In genomic region chr7:151735854-151736402, GRCh38 we compare ENCODE assay signal across 9 cellular contexts.
A peak's percentile ranks its signal among the peaks of the same experiment; 100 is the strongest.
DNase-seq lines count a peak whose midpoint lies in the region; ATAC-seq, FAIRE-seq and TF ChIP-seq lines count a peak whose summit lies in the region.
"Had no signal": no experiment of that assay in that cellular context is flagged by ENCODE, and none has a peak within 500 bp of the region (broad histone marks: within the 10 kb centered on the region; RNA-seq: fewer than 3 reads in every experiment).

No MANE protein-coding gene starts in this region.

- no peak for TF ChIP-seq POLR2A in suprapubic skin (IDR thresholded peaks at IDR 0.05)

- H3K4me1 ChIP-seq in suprapubic skin, result peaks cover 14% of the 10 kb centered on the region
- no peaks in the 10 kb centered on the region for H3K4me1 ChIP-seq in small intestine (ENCODE audit: control insufficient read depth in 2 of 2, insufficient read depth in 1 of 2, low read depth in 1 of 2, low read length in 1 of 2)

- POLR2A ChIA-PET in activated CD8-positive, alpha-beta T cell treated with anti-CD3 and anti-CD28 coated beads, Interleukin-2, amount 10 ng/mL, durations not matched to agents 7 days and 5 days (lab: Charles Lee), result no interaction called here

- TF ChIP-seq EP300 in suprapubic skin (IDR thresholded peaks at IDR 0.05), result no peak

- CTCF ChIA-PET in activated CD8-positive, alpha-beta T cell treated with anti-CD3 and anti-CD28 coated beads, Interleukin-2, amount 10 ng/mL, durations not matched to agents 7 days and 5 days (lab: Charles Lee), result interaction anchor here (0.9 to 1.8 kb wide), 2 partner anchors 24 to 172 kb away, joined by 3 to 8 read pairs; no protein-coding TSS in a partner anchor

- WGBS in suprapubic skin, result 50% methylated on average over 15 of the region's 25 CpGs
- WGBS in small intestine, 3 donors, result 64 to 88% (median 84%) methylated on average over 25 of the region's 25 CpGs

- DNase-seq in DMS 273 (lab: John Stamatoyannopoulos, UW; ENCODE audit: unreplicated experiment), result peak; percentile 90
- no peak for DNase-seq in DMS 273 treated with DMSO at 0.1 percent for 48 hours (lab: John Stamatoyannopoulos, UW)
- no peak for DNase-seq in astrocyte of the spinal cord (ENCODE audit: low read depth, low spot score)
- peak; percentile 44 for DNase-seq in left kidney (ENCODE audit: low read depth, low spot score)
- DNase-seq in suprapubic skin (ENCODE audit: low spot score in 2 of 2), result no peak
- DNase-seq in activated CD8-positive, alpha-beta T cell treated with anti-CD3 and anti-CD28 coated beads, Interleukin-2, amount 10 ng/mL, durations not matched to agents 7 days and 5 days, result no peak
- no peak for DNase-seq in activated T-helper 1 cell treated with anti-CD3 and anti-CD28 coated beads, Interleukin-12 subunit alpha, Interleukin-12 subunit beta, Interleukin-2, Interleukin-4 antibody, amounts not matched to agents 30 ng/mL and 10 ng/mL and 1 ng/mL, durations not matched to agents 14 hours and 24 hours and 36 hours (ENCODE audit: low spot score)
- no peak for DNase-seq in small intestine
- DNase-seq: NCI-H1694 had no signal

- no peak overlapping the region for H3K27ac Mint-ChIP-seq in activated CD8-positive, alpha-beta T cell treated with anti-CD3 and anti-CD28 coated beads, Interleukin-2, amount 10 ng/mL, durations not matched to agents 7 days and 5 days
- H3K27ac Mint-ChIP-seq in activated T-helper 1 cell treated with anti-CD3 and anti-CD28 coated beads, Interleukin-12 subunit alpha, Interleukin-12 subunit beta, Interleukin-2, Interleukin-4 antibody, amounts not matched to agents 30 ng/mL and 10 ng/mL and 1 ng/mL, durations not matched to agents 14 hours and 24 hours and 36 hours, result no peak overlapping the region

- H3K4me3 ChIP-seq in astrocyte of the spinal cord (ENCODE audit: low read depth, low read length) (peak overlapping the region; percentile 18), suprapubic skin (peak overlapping the region; percentile 23), small intestine (ENCODE audit: low read depth in 1 of 2, low read length in 2 of 2) (no peak overlapping the region)

- in situ Hi-C loops in astrocyte of the spinal cord (cut with HindIII; ENCODE audit: low sequenced_read_pairs), result no loop called here

- peaks cover 2% of the 10 kb centered on the region for H3K36me3 Mint-ChIP-seq in activated CD8-positive, alpha-beta T cell treated with anti-CD3 and anti-CD28 coated beads, Interleukin-2, amount 10 ng/mL, durations not matched to agents 7 days and 5 days (ENCODE audit: low read depth)
- no peaks in the 10 kb centered on the region for H3K36me3 Mint-ChIP-seq in activated T-helper 1 cell treated with anti-CD3 and anti-CD28 coated beads, Interleukin-12 subunit alpha, Interleukin-12 subunit beta, Interleukin-2, Interleukin-4 antibody, amounts not matched to agents 30 ng/mL and 10 ng/mL and 1 ng/mL, durations not matched to agents 14 hours and 24 hours and 36 hours (ENCODE audit: low read depth)

- no peaks in the 10 kb centered on the region for H3K36me3 ChIP-seq in suprapubic skin
- H3K36me3 ChIP-seq in small intestine (ENCODE audit: control insufficient read depth in 2 of 2, insufficient read depth in 2 of 2, low read length in 2 of 2), result no peaks in the 10 kb centered on the region

- ATAC-seq in activated CD8-positive, alpha-beta T cell treated with anti-CD3 and anti-CD28 coated beads, Interleukin-2, amount 10 ng/mL, durations not matched to agents 7 days and 5 days, result no peak

- no peak overlapping the region for H3K4me3 Mint-ChIP-seq in activated CD8-positive, alpha-beta T cell treated with anti-CD3 and anti-CD28 coated beads, Interleukin-2, amount 10 ng/mL, durations not matched to agents 7 days and 5 days
- H3K4me3 Mint-ChIP-seq in activated T-helper 1 cell treated with anti-CD3 and anti-CD28 coated beads, Interleukin-12 subunit alpha, Interleukin-12 subunit beta, Interleukin-2, Interleukin-4 antibody, amounts not matched to agents 30 ng/mL and 10 ng/mL and 1 ng/mL, durations not matched to agents 14 hours and 24 hours and 36 hours, result no peak overlapping the region

- no peaks in the 10 kb centered on the region for H3K9me3 Mint-ChIP-seq in activated CD8-positive, alpha-beta T cell treated with anti-CD3 and anti-CD28 coated beads, Interleukin-2, amount 10 ng/mL, durations not matched to agents 7 days and 5 days (ENCODE audit: insufficient read depth)
- H3K9me3 Mint-ChIP-seq in activated T-helper 1 cell treated with anti-CD3 and anti-CD28 coated beads, Interleukin-12 subunit alpha, Interleukin-12 subunit beta, Interleukin-2, Interleukin-4 antibody, amounts not matched to agents 30 ng/mL and 10 ng/mL and 1 ng/mL, durations not matched to agents 14 hours and 24 hours and 36 hours, result peaks cover 3% of the 10 kb centered on the region

- no peaks in the 10 kb centered on the region for H3K9me3 ChIP-seq in suprapubic skin
- H3K9me3 ChIP-seq in small intestine (ENCODE audit: control insufficient read depth, low read depth), result no peaks in the 10 kb centered on the region

- no peaks in the 10 kb centered on the region for H3K4me1 Mint-ChIP-seq in activated CD8-positive, alpha-beta T cell treated with anti-CD3 and anti-CD28 coated beads, Interleukin-2, amount 10 ng/mL, durations not matched to agents 7 days and 5 days (ENCODE audit: low read depth)
- H3K4me1 Mint-ChIP-seq in activated T-helper 1 cell treated with anti-CD3 and anti-CD28 coated beads, Interleukin-12 subunit alpha, Interleukin-12 subunit beta, Interleukin-2, Interleukin-4 antibody, amounts not matched to agents 30 ng/mL and 10 ng/mL and 1 ng/mL, durations not matched to agents 14 hours and 24 hours and 36 hours (ENCODE audit: low read depth), result no peaks in the 10 kb centered on the region

- H3K27me3 Mint-ChIP-seq in activated CD8-positive, alpha-beta T cell treated with anti-CD3 and anti-CD28 coated beads, Interleukin-2, amount 10 ng/mL, durations not matched to agents 7 days and 5 days (ENCODE audit: low read depth), result no peaks in the 10 kb centered on the region
- H3K27me3 Mint-ChIP-seq in activated T-helper 1 cell treated with anti-CD3 and anti-CD28 coated beads, Interleukin-12 subunit alpha, Interleukin-12 subunit beta, Interleukin-2, Interleukin-4 antibody, amounts not matched to agents 30 ng/mL and 10 ng/mL and 1 ng/mL, durations not matched to agents 14 hours and 24 hours and 36 hours (ENCODE audit: insufficient read depth), result peaks cover 2% of the 10 kb centered on the region

- intact Hi-C loops in activated T-helper 1 cell treated with anti-CD3 and anti-CD28 coated beads, Interleukin-12 subunit alpha, Interleukin-12 subunit beta, Interleukin-2, Interleukin-4 antibody, amounts not matched to agents 30 ng/mL and 10 ng/mL and 1 ng/mL, durations not matched to agents 14 hours and 24 hours and 36 hours (cut with micrococcal nuclease), result no loop called here

- TF ChIP-seq CTCF in astrocyte of the spinal cord (IDR thresholded peaks at IDR 0.05; ENCODE audit: low read depth, low read length) (no peak), suprapubic skin (IDR thresholded peaks at IDR 0.05) (no peak)

- FAIRE-seq in small intestine (lab: Jason Lieb, UNC), result no peak

- H3K27me3 ChIP-seq in suprapubic skin (no peaks in the 10 kb centered on the region), small intestine (ENCODE audit: control insufficient read depth in 2 of 2, insufficient read depth in 2 of 2, low read length in 2 of 2) (no peaks in the 10 kb centered on the region)

- H3K27ac ChIP-seq in suprapubic skin, result no peak overlapping the region
- H3K27ac ChIP-seq in small intestine (ENCODE audit: low read depth in 1 of 2, low read length in 1 of 2), result peak overlapping the region in 1 of 2 donors; percentile 45

Comparison
In these comparisons a context has a peak if more than half of its experiments do, and no peak if none do; other contexts are left out.
1. DNase-seq: peak in DMS 273 (single experiment) and left kidney (single experiment); none in DMS 273 treated with DMSO at 0.1 percent for 48 hours (single experiment), astrocyte of the spinal cord (single experiment), suprapubic skin (0 of 2), activated CD8-positive, alpha-beta T cell treated with anti-CD3 and anti-CD28 coated beads, Interleukin-2, amount 10 ng/mL, durations not matched to agents 7 days and 5 days (single experiment), activated T-helper 1 cell treated with anti-CD3 and anti-CD28 coated beads, Interleukin-12 subunit alpha, Interleukin-12 subunit beta, Interleukin-2, Interleukin-4 antibody, amounts not matched to agents 30 ng/mL and 10 ng/mL and 1 ng/mL, durations not matched to agents 14 hours and 24 hours and 36 hours (single experiment) and small intestine (single experiment).
2. H3K4me3 ChIP-seq: peak in astrocyte of the spinal cord (single experiment) and suprapubic skin (single experiment); none in small intestine (0 of 2).